ENCODE assay signal across 8 cellular contexts in the genomic region with DNA sequence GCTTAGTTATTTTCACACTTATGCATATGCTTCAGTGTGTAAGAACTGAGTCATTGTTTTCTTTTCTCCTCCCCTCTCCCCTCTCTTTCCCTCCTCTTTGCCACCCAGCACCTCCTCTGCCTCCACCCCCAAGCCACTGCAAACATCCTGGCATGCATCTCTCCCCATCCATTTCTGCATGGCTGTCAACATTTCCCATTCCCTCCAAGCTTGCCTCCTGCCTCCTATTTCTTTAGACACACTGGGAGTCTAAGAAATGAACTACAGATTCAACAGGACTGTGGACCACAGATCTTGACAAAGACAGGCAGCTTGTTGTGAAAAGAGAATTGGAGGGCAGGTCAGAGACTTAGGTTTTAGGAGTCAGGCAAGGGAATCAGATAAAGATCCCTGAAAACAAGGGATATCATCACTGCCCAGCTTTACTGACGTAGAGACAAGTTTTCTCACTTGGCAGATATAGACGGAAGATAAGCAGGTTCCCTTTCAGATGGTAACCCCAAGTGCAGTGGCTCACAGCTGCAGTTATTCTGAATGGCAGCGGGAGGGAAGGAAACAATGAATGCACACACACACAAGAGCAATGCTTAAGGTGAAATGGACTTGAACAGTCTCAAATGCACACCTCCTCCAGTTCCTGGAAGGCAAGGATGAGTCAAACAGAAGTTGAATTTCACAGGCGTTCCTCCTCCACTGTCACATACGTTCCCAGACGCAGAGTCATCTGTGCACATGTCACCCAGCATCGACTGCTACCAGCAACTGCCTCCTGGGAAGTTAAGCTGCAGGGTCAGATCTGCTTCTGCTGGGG. TPM values are rescaled to one million over a fixed set of nuclear protein-coding genes. Genes with fewer than 3 reads are reported as not detected.
DNase-seq lines count a peak whose midpoint lies in the region; TF ChIP-seq lines count a peak whose summit lies in the region.

No MANE protein-coding gene starts in this region.

- H3K4me1 ChIP-seq in BE2C: no peaks in the 10 kb centered on the region

- peak overlapping the region; percentile 91 for H3K27ac Mint-ChIP-seq in stimulated activated naive CD8-positive, alpha-beta T cell treated with anti-CD3 and anti-CD28 coated beads, Interleukin-15, Interleukin-2, amounts not matched to agents 100 ng/mL and 50 ng/mL, for 24 hours

- H3K4me1 Mint-ChIP-seq in stimulated activated naive CD8-positive, alpha-beta T cell treated with anti-CD3 and anti-CD28 coated beads, Interleukin-15, Interleukin-2, amounts not matched to agents 100 ng/mL and 50 ng/mL, for 24 hours (ENCODE audit: low read depth): peaks cover 44% of the 10 kb centered on the region

- no peaks in the 10 kb centered on the region for H3K9me3 Mint-ChIP-seq in stimulated activated naive CD8-positive, alpha-beta T cell treated with anti-CD3 and anti-CD28 coated beads, Interleukin-15, Interleukin-2, amounts not matched to agents 100 ng/mL and 50 ng/mL, for 24 hours

- H3K4me3 Mint-ChIP-seq in stimulated activated naive CD8-positive, alpha-beta T cell treated with anti-CD3 and anti-CD28 coated beads, Interleukin-15, Interleukin-2, amounts not matched to agents 100 ng/mL and 50 ng/mL, for 24 hours: peak overlapping the region; percentile 40

- TF ChIP-seq CTCF in BE2C (IDR thresholded peaks at IDR 0.05; ENCODE audit: low read depth, low read length): no peak

- no peaks in the 10 kb centered on the region for H3K36me3 ChIP-seq in BE2C

- H3K27me3 ChIP-seq in BE2C: no peaks in the 10 kb centered on the region

- peak; percentile 64 for DNase-seq in activated T-cell treated with anti-CD3 and anti-CD28 coated beads for 24 hours (ENCODE audit: low read depth)
- DNase-seq in activated T-cell treated with anti-CD3 and anti-CD28 coated beads, Interleukin-2, amount 50 U/mL, for 1 hour: no peak
- peak; percentile 43 for DNase-seq in activated CD8-positive, alpha-beta memory T cell treated with anti-CD3 and anti-CD28 coated beads, Interleukin-2, amount 50 U/mL, for 24 hours (ENCODE audit: extremely low read depth)
- peak; percentile 90 for DNase-seq in iris pigment epithelial cell (ENCODE audit: low read depth)
- DNase-seq in BE2C: no peak
- no peak for DNase-seq in C1 segment of cervical spinal cord (lab: John Stamatoyannopoulos, UW)
- DNase-seq in pons (ENCODE audit: low spot score): no peak

- H3K27me3 Mint-ChIP-seq in stimulated activated naive CD8-positive, alpha-beta T cell treated with anti-CD3 and anti-CD28 coated beads, Interleukin-15, Interleukin-2, amounts not matched to agents 100 ng/mL and 50 ng/mL, for 24 hours: no peaks in the 10 kb centered on the region

- peaks cover 3% of the 10 kb centered on the region for H3K36me3 Mint-ChIP-seq in stimulated activated naive CD8-positive, alpha-beta T cell treated with anti-CD3 and anti-CD28 coated beads, Interleukin-15, Interleukin-2, amounts not matched to agents 100 ng/mL and 50 ng/mL, for 24 hours (ENCODE audit: low read depth)

- no peaks in the 10 kb centered on the region for H3K9me3 ChIP-seq in BE2C

- no peak overlapping the region for H3K4me3 ChIP-seq in BE2C (ENCODE audit: low read depth, low read length)

RNA-seq across cellular contexts. Expression of a gene that starts 56.1 kb away (rescaled TPM):
- polyA plus RNA-seq in BE2C (2012; ENCODE audit: insufficient read depth, insufficient read length, low read depth): 3.3 TPM

Comparison
In these comparisons a context has a peak if more than half of its experiments do, and no peak if none do; other contexts are left out.
1. DNase-seq: peak in activated T-cell treated with anti-CD3 and anti-CD28 coated beads for 24 hours (single experiment), activated CD8-positive, alpha-beta memory T cell treated with anti-CD3 and anti-CD28 coated beads, Interleukin-2, amount 50 U/mL, for 24 hours (single experiment) and iris pigment epithelial cell (single experiment); none in activated T-cell treated with anti-CD3 and anti-CD28 coated beads, Interleukin-2, amount 50 U/mL, for 1 hour (single experiment), BE2C (single experiment), C1 segment of cervical spinal cord (0 of 14) and pons (single experiment).